21 cellular contexts compared by ENCODE assay signal in the genomic region with DNA sequence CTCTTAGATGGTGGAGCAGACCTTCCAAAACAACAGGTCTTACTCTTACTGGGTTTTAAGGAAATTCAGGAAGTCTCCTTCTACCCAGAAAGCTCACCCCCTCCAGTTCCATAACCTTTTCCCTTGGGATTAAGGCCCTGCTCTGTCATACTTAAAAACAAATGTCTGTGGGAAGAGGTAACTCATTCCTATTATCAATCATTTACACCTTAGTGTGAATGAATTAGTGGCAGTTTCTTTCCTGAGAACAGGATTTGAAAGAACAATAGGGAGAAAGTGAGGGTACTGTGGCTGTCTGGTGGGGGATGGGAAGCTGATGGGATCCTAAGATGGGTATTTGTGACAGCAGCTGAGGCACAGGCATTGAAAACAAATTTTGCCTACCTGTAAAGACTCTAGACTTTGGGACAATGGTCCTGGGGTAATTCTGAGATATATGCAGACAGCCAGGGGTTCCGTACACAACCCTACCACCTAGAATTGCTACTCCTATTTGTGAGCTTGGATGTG. TPM values are rescaled to one million over a fixed set of nuclear protein-coding genes. Genes with fewer than 3 reads are reported as not detected.
DNase-seq lines count a peak whose midpoint lies in the region; ATAC-seq, FAIRE-seq and TF ChIP-seq lines count a peak whose summit lies in the region.
"Had no signal": no experiment of that assay in that cellular context is flagged by ENCODE, and none has a peak within 500 bp of the region (broad histone marks: within the 10 kb centered on the region; RNA-seq: fewer than 3 reads in every experiment).

No MANE protein-coding gene starts in this region.

- no peaks in the 10 kb centered on the region for H3K79me2 ChIP-seq in Loucy (ENCODE audit: insufficient read depth, low read length)

- 95 to 98% methylated on average over 1 of the region's 1 CpG for WGBS in sigmoid colon, 2 donors

- no peaks in the 10 kb centered on the region for H4K20me1 ChIP-seq in Loucy (ENCODE audit: insufficient read depth, low read length, poor library complexity, severe bottlenecking)

- no peak for ATAC-seq in naive thymus-derived CD4-positive, alpha-beta T cell
- ATAC-seq in HG03108 (IDR thresholded peaks at IDR 0.05; ENCODE audit: unreplicated experiment), result no peak
- ATAC-seq: PC-3 had no signal

- no peaks in the 10 kb centered on the region for H3F3A ChIP-seq in Loucy (ENCODE audit: low read depth)

- no peak for FAIRE-seq in kidney (lab: Jason Lieb, UNC)
- FAIRE-seq: H54 had no signal

- no peak for TF ChIP-seq EP300 in sigmoid colon (IDR thresholded peaks at IDR 0.05)

- POLR2A ChIA-PET in Caco-2 (lab: Charles Lee), result no interaction called here
- POLR2A ChIA-PET in naive thymus-derived CD4-positive, alpha-beta T cell (lab: Charles Lee), result no interaction called here

- no peaks in the 10 kb centered on the region for H3K9me3 Mint-ChIP-seq in Caco-2 (ENCODE audit: unreplicated experiment)
- no peaks in the 10 kb centered on the region for H3K9me3 Mint-ChIP-seq in naive thymus-derived CD4-positive, alpha-beta T cell
- H3K9me3 Mint-ChIP-seq: CD4-positive, alpha-beta memory T cell; IgD-negative memory B cell had no signal

- DNase-seq in Caco-2 (no peak), kidney (no peak), sigmoid colon (peak; percentile 3), NCI-H1092 treated with DMSO at 0.1 percent for 48 hours (lab: John Stamatoyannopoulos, UW) (no peak), AML-193 (lab: John Stamatoyannopoulos, UW) (no peak)
- no peak for DNase-seq in naive thymus-derived CD4-positive, alpha-beta T cell
- DNase-seq: CD4-positive, alpha-beta memory T cell; Kasumi-1; NCI-H1105 treated with DMSO at 0.1 percent for 48 hours; NCI-H1694 treated with DMSO at 0.1 percent for 48 hours; NCI-H2171; NCI-H446; NCI-H748 treated with DMSO at 0.1 percent for 48 hours; PC-3 had no signal

- TSS peak; percentile 9 for BruUV-seq in Caco-2 (replicated peaks; lab: Mats Ljungman, UMichigan)

- H3K36me3 Mint-ChIP-seq in Caco-2 (ENCODE audit: insufficient read depth, unreplicated experiment), result peaks cover 5% of the 10 kb centered on the region
- H3K36me3 Mint-ChIP-seq in naive thymus-derived CD4-positive, alpha-beta T cell, result no peaks in the 10 kb centered on the region
- H3K36me3 Mint-ChIP-seq: CD4-positive, alpha-beta memory T cell had no signal

- H3K36me3 ChIP-seq in Caco-2 (ENCODE audit: control insufficient read depth, insufficient read depth, low read length), result peaks cover 3% of the 10 kb centered on the region
- H3K36me3 ChIP-seq in Loucy (ENCODE audit: insufficient read depth, low read length), result no peaks in the 10 kb centered on the region
- peaks cover 2 to 3% of the 10 kb centered on the region in 2 donors for H3K36me3 ChIP-seq in kidney (ENCODE audit: control insufficient read depth in 1 of 2, insufficient read depth in 2 of 2, low read length in 2 of 2)
- H3K36me3 ChIP-seq in sigmoid colon, result peaks cover 22 to 56% (median 39%) of the 10 kb centered on the region in 4 donors
- H3K36me3 ChIP-seq in naive thymus-derived CD4-positive, alpha-beta T cell (ENCODE audit: control insufficient read depth in 2 of 3, insufficient read depth in 3 of 3, low read length in 3 of 3), result no peaks in the 10 kb centered on the region
- H3K36me3 ChIP-seq: SJSA1 had no signal

- TF ChIP-seq POLR2A in sigmoid colon (IDR thresholded peaks at IDR 0.05), result no peak

- H3K4me3 Mint-ChIP-seq in Caco-2 (ENCODE audit: unreplicated experiment), result no peak overlapping the region
- no peak overlapping the region for H3K4me3 Mint-ChIP-seq in naive thymus-derived CD4-positive, alpha-beta T cell
- H3K4me3 Mint-ChIP-seq: B cell; CD4-positive, alpha-beta memory T cell had no signal

- peak overlapping the region; percentile 2 to 18 for H3K27ac ChIP-seq in kidney (ENCODE audit: low read depth in 2 of 2, low read length in 2 of 2)
- peak overlapping the region in 3 of 4 donors; percentile 9 to 53 (median 53) for H3K27ac ChIP-seq in sigmoid colon
- H3K27ac ChIP-seq in naive thymus-derived CD4-positive, alpha-beta T cell (ENCODE audit: low read depth, low read length), result no peak overlapping the region
- H3K27ac ChIP-seq: RWPE1, SJSA1 had no signal

- no peak overlapping the region for H3K27ac Mint-ChIP-seq in Caco-2 (ENCODE audit: unreplicated experiment)
- H3K27ac Mint-ChIP-seq in naive thymus-derived CD4-positive, alpha-beta T cell, result no peak overlapping the region
- H3K27ac Mint-ChIP-seq: B cell; CD4-positive, alpha-beta memory T cell; IgD-negative memory B cell had no signal

- peak overlapping the region; percentile 65 for H3K9ac ChIP-seq in Loucy (ENCODE audit: low read depth, low read length, poor library complexity, severe bottlenecking)
- no peak overlapping the region for H3K9ac ChIP-seq in kidney (ENCODE audit: low read length in 2 of 2)

- H3K27me3 ChIP-seq in Caco-2 (replicated peaks; ENCODE audit: control insufficient read depth, insufficient read depth, low read length) (no peaks in the 10 kb centered on the region), Loucy (ENCODE audit: insufficient read depth, low read length, poor library complexity, severe bottlenecking) (no peaks in the 10 kb centered on the region), sigmoid colon (no peaks in the 10 kb centered on the region)
- H3K27me3 ChIP-seq in naive thymus-derived CD4-positive, alpha-beta T cell (ENCODE audit: control insufficient read depth in 2 of 2, insufficient read depth in 2 of 2, low read length in 2 of 2), result no peaks in the 10 kb centered on the region
- H3K27me3 ChIP-seq: SJSA1 had no signal

- H3K4me3 ChIP-seq in Caco-2 (ENCODE audit: low read depth, low read length) (no peak overlapping the region), Loucy (ENCODE audit: low read length, poor library complexity, severe bottlenecking) (no peak overlapping the region), kidney (ENCODE audit: low read length in 2 of 2) (no peak overlapping the region), sigmoid colon (no peak overlapping the region)
- no peak overlapping the region for H3K4me3 ChIP-seq in naive thymus-derived CD4-positive, alpha-beta T cell (ENCODE audit: low read length)
- H3K4me3 ChIP-seq: SJSA1 had no signal

- H3K9me2 ChIP-seq in Loucy (replicated peaks; ENCODE audit: low read depth, low read length), result no peaks in the 10 kb centered on the region

- H3K4me1 Mint-ChIP-seq in Caco-2 (ENCODE audit: low read depth, unreplicated experiment), result peaks cover 28% of the 10 kb centered on the region
- peaks cover 0 to 24% (median 0%) of the 10 kb centered on the region in 7 donors for H3K4me1 Mint-ChIP-seq in naive thymus-derived CD4-positive, alpha-beta T cell
- H3K4me1 Mint-ChIP-seq: CD4-positive, alpha-beta memory T cell had no signal

- CTCF ChIA-PET in Caco-2 (lab: Charles Lee), result interaction anchor here (0.6 kb wide), 1 partner anchor 50 kb away, joined by 3 read pairs; no protein-coding TSS in a partner anchor
- CTCF ChIA-PET in naive thymus-derived CD4-positive, alpha-beta T cell (lab: Charles Lee), result no interaction called here

- H3K4me2 ChIP-seq in Loucy (ENCODE audit: low read depth, low read length, poor library complexity, severe bottlenecking), result peak overlapping the region; percentile 56

- no peaks in the 10 kb centered on the region for H3K9me3 ChIP-seq in Caco-2
- no peaks in the 10 kb centered on the region for H3K9me3 ChIP-seq in Loucy (ENCODE audit: insufficient read depth, low read depth, low read length)
- no peaks in the 10 kb centered on the region for H3K9me3 ChIP-seq in kidney (ENCODE audit: control insufficient read depth in 1 of 2, low read length in 2 of 2)
- no peaks in the 10 kb centered on the region for H3K9me3 ChIP-seq in sigmoid colon
- no peaks in the 10 kb centered on the region for H3K9me3 ChIP-seq in naive thymus-derived CD4-positive, alpha-beta T cell (ENCODE audit: control insufficient read depth in 2 of 3, low read length in 3 of 3)
- H3K9me3 ChIP-seq: SJSA1 had no signal

- H3K27me3 Mint-ChIP-seq in Caco-2 (ENCODE audit: insufficient read depth, unreplicated experiment), result no peaks in the 10 kb centered on the region
- peaks cover 0 to 17% (median 0%) of the 10 kb centered on the region in 5 donors for H3K27me3 Mint-ChIP-seq in naive thymus-derived CD4-positive, alpha-beta T cell
- H3K27me3 Mint-ChIP-seq: B cell had no signal

- no peak for TF ChIP-seq CTCF in Caco-2 (IDR thresholded peaks at IDR 0.05; ENCODE audit: insufficient read depth in 1 of 2, low read depth in 1 of 2, low read length in 1 of 2, severe bottlenecking in 1 of 2, unreplicated experiment in 1 of 2)
- no peak for TF ChIP-seq CTCF in Loucy (conservative IDR thresholded peaks at IDR 0.05; ENCODE audit: low read length)
- TF ChIP-seq CTCF in kidney (IDR thresholded peaks at IDR 0.05; ENCODE audit: borderline replicate concordance, extremely low read depth, insufficient read depth), result no peak
- no peak for TF ChIP-seq CTCF in sigmoid colon (IDR thresholded peaks at IDR 0.05)

- H3K4me1 ChIP-seq in Caco-2 (peaks cover 31% of the 10 kb centered on the region), Loucy (ENCODE audit: insufficient read depth, low read length, poor library complexity, severe bottlenecking) (peaks cover 66% of the 10 kb centered on the region), kidney (ENCODE audit: control insufficient read depth in 1 of 2, insufficient read depth in 1 of 2, low read depth in 1 of 2, low read length in 2 of 2) (peaks cover 0 to 6% of the 10 kb centered on the region in 2 donors), sigmoid colon (peaks cover 0 to 92% (median 63%) of the 10 kb centered on the region in 4 donors)
- no peaks in the 10 kb centered on the region for H3K4me1 ChIP-seq in naive thymus-derived CD4-positive, alpha-beta T cell (ENCODE audit: control insufficient read depth in 2 of 2, insufficient read depth in 2 of 2, low read length in 2 of 2)

- H2AFZ ChIP-seq in Loucy (ENCODE audit: low read length), result peak overlapping the region; percentile 31; the same call in 1 of the 2 replicates

- intact Hi-C loops in Caco-2 (cut with micrococcal nuclease; ENCODE audit: unreplicated experiment) (no loop called here), kidney (cut with DNase I) (no loop called here), sigmoid colon (cut with DNase I) (no loop called here)
- intact Hi-C loops in naive thymus-derived CD4-positive, alpha-beta T cell (cut with micrococcal nuclease), result no loop called here

RNA-seq across cellular contexts. Expression of a gene that starts 22.2 kb away (rescaled TPM):
- total RNA-seq in Caco-2 (2022) (417 and 506 TPM in 2 replicates), kidney (148 TPM), sigmoid colon (10 to 100 TPM; 27.8 to 75.3 (median 43.9) TPM)
- polyA plus RNA-seq in kidney (ENCODE audit: insufficient read depth, low read depth, low replicate concordance) (72.9 TPM), sigmoid colon (100 to 1,000 TPM; 197 to 488 (median 377) TPM)
- total RNA-seq in naive thymus-derived CD4-positive, alpha-beta T cell, result 10 to 100 TPM in 2 of 5 experiments, under 1 TPM in 3; 0.32 to 27.6 (median 0.61) TPM
- 1 to 10 TPM in 1 of 2 donors, under 1 TPM in 1; 0.89 to 1.2 TPM for polyA plus RNA-seq in naive thymus-derived CD4-positive, alpha-beta T cell
